In genomic region chr5:61768692-61769281, GRCh38 we compare ENCODE assay signal across 8 cellular contexts.
DNase-seq lines count a peak whose midpoint lies in the region; ATAC-seq and TF ChIP-seq lines count a peak whose summit lies in the region.

No MANE protein-coding gene starts in this region.

- no peaks in the 10 kb centered on the region for H3K4me1 ChIP-seq in right lobe of liver

- no peak for TF ChIP-seq POLR2A in right lobe of liver (IDR thresholded peaks at IDR 0.05)

- H3K4me3 ChIP-seq in WI38 (ENCODE audit: low read depth, low read length) = no peak overlapping the region
- H3K4me3 ChIP-seq in right lobe of liver = no peak overlapping the region

- H3K9me3 ChIP-seq in right lobe of liver = no peaks in the 10 kb centered on the region

- TF ChIP-seq CTCF in WI38 (IDR thresholded peaks at IDR 0.05; ENCODE audit: low read depth, low read length) (peak; percentile 58), right lobe of liver (IDR thresholded peaks at IDR 0.05) (peak; percentile 46 to 68 (median 58))

- no peaks in the 10 kb centered on the region for H3K27me3 ChIP-seq in right lobe of liver

- ATAC-seq in GM21825 (IDR thresholded peaks at IDR 0.05; ENCODE audit: unreplicated experiment) = peak; percentile 93
- peak; percentile 71 to 95 (median 76) for ATAC-seq in right lobe of liver

- no peaks in the 10 kb centered on the region for H3K36me3 ChIP-seq in right lobe of liver

- 91% methylated on average over 3 of the region's 5 CpGs for WGBS in right lobe of liver (ENCODE audit: insufficient coverage, low coverage, low lambda C conversion rate, missing lambda C conversion rate)

- DNase-seq in NCI-H345 (lab: John Stamatoyannopoulos, UW) (peak; percentile 13), NCI-H345 treated with DMSO at 0.1 percent for 48 hours (lab: John Stamatoyannopoulos, UW; ENCODE audit: unreplicated experiment) (no peak), HuH-7.5 (ENCODE audit: low spot score) (peak; percentile 43), right lobe of liver (peak in 1 of 3 donors; percentile 24), KG1 (lab: John Stamatoyannopoulos, UW) (no peak), activated T-cell treated with anti-CD3 and anti-CD28 coated beads for 4 hours (no peak)

- intact Hi-C loops in right lobe of liver (cut with DNase I) = no loop called here

- H3K27ac ChIP-seq in right lobe of liver = no peak overlapping the region

Comparison
In these comparisons a context has a peak if more than half of its experiments do, and no peak if none do; other contexts are left out.
1. DNase-seq: peak in NCI-H345 (single experiment) and HuH-7.5 (single experiment); none in NCI-H345 treated with DMSO at 0.1 percent for 48 hours (single experiment), KG1 (single experiment) and activated T-cell treated with anti-CD3 and anti-CD28 coated beads for 4 hours (single experiment).